ENCODE assay signal across 8 cellular contexts in the genomic region with DNA sequence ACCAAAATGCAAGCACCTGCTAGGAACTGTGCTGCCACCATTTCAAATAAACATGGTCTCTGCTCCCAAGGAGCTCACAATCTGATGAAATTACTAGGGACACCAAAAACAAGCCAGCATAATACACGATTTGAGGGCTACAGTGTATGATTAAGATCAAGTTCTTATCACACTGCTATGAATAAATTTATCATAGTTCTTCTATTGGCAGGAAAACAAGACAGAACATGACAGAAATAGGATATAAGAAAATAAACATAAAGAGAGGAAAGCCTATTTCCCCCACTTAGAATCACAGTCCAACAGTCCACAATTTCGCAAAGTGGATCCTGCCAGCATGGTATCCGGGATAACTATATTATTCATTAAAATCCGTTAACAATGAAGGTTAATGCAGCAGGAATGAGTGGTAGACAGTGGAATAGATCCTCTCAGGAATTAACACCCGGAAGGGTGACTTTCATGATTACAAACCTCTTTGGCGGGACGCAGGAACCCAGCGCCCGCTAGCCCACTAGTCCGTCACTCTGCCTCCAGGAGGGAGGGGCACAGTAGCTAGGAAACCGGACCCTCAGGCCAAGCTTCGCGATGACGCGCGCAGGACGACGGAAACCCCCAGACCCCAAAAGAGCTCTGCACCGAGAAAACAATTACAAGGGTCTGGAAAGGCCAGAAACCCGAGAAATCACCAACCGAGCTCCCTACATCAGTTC. TPM values are rescaled to one million over a fixed set of nuclear protein-coding genes. Genes with fewer than 3 reads are reported as not detected.
DNase-seq lines count a peak whose midpoint lies in the region; ATAC-seq and TF ChIP-seq lines count a peak whose summit lies in the region.

No MANE protein-coding gene starts in this region.

- no peak for TF ChIP-seq POLR2A in sigmoid colon (IDR thresholded peaks at IDR 0.05)

- CTCF ChIA-PET in HEK293 (lab: Yijun Ruan, JAX), result interaction anchor here (0.6 to 1.6 kb wide), 3 partner anchors 8 to 46 kb away, joined by 3 to 6 read pairs (median 5); a partner anchor contains a TSS

- H3K27me3 Mint-ChIP-seq in activated naive CD8-positive, alpha-beta T cell treated with anti-CD3 and anti-CD28 coated beads, Interleukin-2, amount 50 U/mL, for 24 hours, result no peaks in the 10 kb centered on the region

- H3K27ac Mint-ChIP-seq in activated naive CD8-positive, alpha-beta T cell treated with anti-CD3 and anti-CD28 coated beads, Interleukin-2, amount 50 U/mL, for 24 hours, result peak overlapping the region; percentile 91

- DNase-seq in activated CD4-positive, CD25-positive, alpha-beta regulatory T cell treated with anti-CD3 and anti-CD28 coated beads, Interleukin-2, amount 50 U/mL, for 72 hours, result no peak
- DNase-seq in MG63 (no peak), iPS DF 19.7 (ENCODE audit: low read depth, low spot score) (peak; percentile 40), sigmoid colon (no peak), NCI-H2029 treated with DMSO at 0.1 percent for 48 hours (lab: John Stamatoyannopoulos, UW) (no peak)
- no peak for DNase-seq in activated naive CD8-positive, alpha-beta T cell treated with anti-CD3 and anti-CD28 coated beads, Interleukin-2, amount 50 U/mL, for 24 hours

- H3K4me3 Mint-ChIP-seq in activated naive CD8-positive, alpha-beta T cell treated with anti-CD3 and anti-CD28 coated beads, Interleukin-2, amount 50 U/mL, for 24 hours, result peak overlapping the region; percentile 98

- H3K4me1 ChIP-seq in HEK293 (ENCODE audit: control insufficient read depth, insufficient read depth, low read length) (no peaks in the 10 kb centered on the region), sigmoid colon (peaks cover 0 to 23% (median 18%) of the 10 kb centered on the region in 4 donors)

- ATAC-seq in activated CD4-positive, CD25-positive, alpha-beta regulatory T cell treated with anti-CD3 and anti-CD28 coated beads, Interleukin-2, amount 50 U/mL, for 24 hours, result peak; percentile 1
- peak; percentile 29 for ATAC-seq in activated naive CD8-positive, alpha-beta T cell treated with anti-CD3 and anti-CD28 coated beads, Interleukin-2, amount 50 U/mL, for 24 hours

- no peak for TF ChIP-seq EP300 in sigmoid colon (IDR thresholded peaks at IDR 0.05)

- peaks cover 28% of the 10 kb centered on the region for H3K36me3 Mint-ChIP-seq in activated naive CD8-positive, alpha-beta T cell treated with anti-CD3 and anti-CD28 coated beads, Interleukin-2, amount 50 U/mL, for 24 hours (ENCODE audit: low read depth)

- TF ChIP-seq CTCF in HEK293 (tag by site-specific recombination; IDR thresholded peaks at IDR 0.05) (no peak), sigmoid colon (IDR thresholded peaks at IDR 0.05) (no peak)

- H3K9me3 ChIP-seq in HEK293 (ENCODE audit: control insufficient read depth, insufficient read depth, low read depth, low read length) (no peaks in the 10 kb centered on the region), MG63 (no peaks in the 10 kb centered on the region), sigmoid colon (no peaks in the 10 kb centered on the region)

- peaks cover 57% of the 10 kb centered on the region for H3K4me1 Mint-ChIP-seq in activated naive CD8-positive, alpha-beta T cell treated with anti-CD3 and anti-CD28 coated beads, Interleukin-2, amount 50 U/mL, for 24 hours

- intact Hi-C loops in sigmoid colon (cut with DNase I), result no loop called here

- H3K27me3 ChIP-seq in MG63 (no peaks in the 10 kb centered on the region), sigmoid colon (no peaks in the 10 kb centered on the region)

- H3K4me3 ChIP-seq in HEK293 (ENCODE audit: low read depth, low read length) (peak overlapping the region; percentile 93), MG63 (peak overlapping the region; percentile 85), sigmoid colon (peak overlapping the region; percentile 58 to 93 (median 76))

- H3K36me3 ChIP-seq in HEK293 (ENCODE audit: control insufficient read depth in 2 of 2, insufficient read depth in 1 of 2, low read length in 2 of 2) (peaks cover 0 to 13% of the 10 kb centered on the region in 2 experiments; a peak in 1 of 3 replicates), MG63 (peaks cover 7% of the 10 kb centered on the region), sigmoid colon (peaks cover 0 to 3% (median 0%) of the 10 kb centered on the region in 4 donors)

- H3K9me3 Mint-ChIP-seq in activated naive CD8-positive, alpha-beta T cell treated with anti-CD3 and anti-CD28 coated beads, Interleukin-2, amount 50 U/mL, for 24 hours, result peaks cover 4% of the 10 kb centered on the region

- WGBS in sigmoid colon, 2 donors, result 0 to 1% methylated on average over 21 of the region's 21 CpGs

- peak overlapping the region; percentile 86 for H3K27ac ChIP-seq in HEK293 (ENCODE audit: extremely low read depth, low read depth, low read length)
- peak overlapping the region; percentile 87 to 91 (median 89) for H3K27ac ChIP-seq in sigmoid colon

- POLR2A ChIA-PET in HEK293 (lab: Yijun Ruan, JAX), result interaction anchor here (0.5 to 2.2 kb wide), 16 partner anchors 20 to 1322 kb away, joined by 3 to 19 read pairs (median 4); a partner anchor contains a TSS

TF ChIP-seq in HEK293, 187 proteins besides CTCF, POLR2A, EP300 and RAD21 (continues in another document):
- TF ChIP-seq ZNF426 (tag by site-specific recombination; IDR thresholded peaks at IDR 0.05), result no peak
- TF ChIP-seq ZNF830 (tag by site-specific recombination; IDR thresholded peaks at IDR 0.05; ENCODE audit: low read depth), result no peak
- TF ChIP-seq REPIN1 (tag by site-specific recombination; IDR thresholded peaks at IDR 0.05; ENCODE audit: low read depth), result 0 out of 2 replicates have a peak, but pooled peaks have one; percentile 31
- TF ChIP-seq, protein P1, sequence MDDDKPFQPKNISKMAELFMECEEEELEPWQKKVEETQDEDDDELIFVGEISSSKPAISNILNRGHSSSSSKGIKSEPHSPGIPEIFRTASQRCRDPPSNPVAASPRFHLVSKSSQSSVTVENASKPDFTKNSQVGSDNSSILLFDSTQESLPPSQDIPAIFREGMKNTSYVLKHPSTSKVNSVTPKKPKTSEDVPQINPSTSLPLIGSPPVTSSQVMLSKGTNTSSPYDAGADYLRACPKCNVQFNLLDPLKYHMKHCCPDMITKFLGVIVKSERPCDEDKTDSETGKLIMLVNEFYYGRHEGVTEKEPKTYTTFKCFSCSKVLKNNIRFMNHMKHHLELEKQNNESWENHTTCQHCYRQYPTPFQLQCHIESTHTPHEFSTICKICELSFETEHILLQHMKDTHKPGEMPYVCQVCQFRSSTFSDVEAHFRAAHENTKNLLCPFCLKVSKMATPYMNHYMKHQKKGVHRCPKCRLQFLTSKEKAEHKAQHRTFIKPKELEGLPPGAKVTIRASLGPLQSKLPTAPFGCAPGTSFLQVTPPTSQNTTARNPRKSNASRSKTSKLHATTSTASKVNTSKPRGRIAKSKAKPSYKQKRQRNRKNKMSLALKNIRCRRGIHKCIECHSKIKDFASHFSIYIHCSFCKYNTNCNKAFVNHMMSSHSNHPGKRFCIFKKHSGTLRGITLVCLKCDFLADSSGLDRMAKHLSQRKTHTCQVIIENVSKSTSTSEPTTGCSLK (tag by site-specific recombination; IDR thresholded peaks at IDR 0.05), result no peak
- TF ChIP-seq ZBTB17 (tag by site-specific recombination; IDR thresholded peaks at IDR 0.05), result 0 out of 2 replicates have a peak, but pooled peaks have one; percentile 59
- TF ChIP-seq, protein P2, sequence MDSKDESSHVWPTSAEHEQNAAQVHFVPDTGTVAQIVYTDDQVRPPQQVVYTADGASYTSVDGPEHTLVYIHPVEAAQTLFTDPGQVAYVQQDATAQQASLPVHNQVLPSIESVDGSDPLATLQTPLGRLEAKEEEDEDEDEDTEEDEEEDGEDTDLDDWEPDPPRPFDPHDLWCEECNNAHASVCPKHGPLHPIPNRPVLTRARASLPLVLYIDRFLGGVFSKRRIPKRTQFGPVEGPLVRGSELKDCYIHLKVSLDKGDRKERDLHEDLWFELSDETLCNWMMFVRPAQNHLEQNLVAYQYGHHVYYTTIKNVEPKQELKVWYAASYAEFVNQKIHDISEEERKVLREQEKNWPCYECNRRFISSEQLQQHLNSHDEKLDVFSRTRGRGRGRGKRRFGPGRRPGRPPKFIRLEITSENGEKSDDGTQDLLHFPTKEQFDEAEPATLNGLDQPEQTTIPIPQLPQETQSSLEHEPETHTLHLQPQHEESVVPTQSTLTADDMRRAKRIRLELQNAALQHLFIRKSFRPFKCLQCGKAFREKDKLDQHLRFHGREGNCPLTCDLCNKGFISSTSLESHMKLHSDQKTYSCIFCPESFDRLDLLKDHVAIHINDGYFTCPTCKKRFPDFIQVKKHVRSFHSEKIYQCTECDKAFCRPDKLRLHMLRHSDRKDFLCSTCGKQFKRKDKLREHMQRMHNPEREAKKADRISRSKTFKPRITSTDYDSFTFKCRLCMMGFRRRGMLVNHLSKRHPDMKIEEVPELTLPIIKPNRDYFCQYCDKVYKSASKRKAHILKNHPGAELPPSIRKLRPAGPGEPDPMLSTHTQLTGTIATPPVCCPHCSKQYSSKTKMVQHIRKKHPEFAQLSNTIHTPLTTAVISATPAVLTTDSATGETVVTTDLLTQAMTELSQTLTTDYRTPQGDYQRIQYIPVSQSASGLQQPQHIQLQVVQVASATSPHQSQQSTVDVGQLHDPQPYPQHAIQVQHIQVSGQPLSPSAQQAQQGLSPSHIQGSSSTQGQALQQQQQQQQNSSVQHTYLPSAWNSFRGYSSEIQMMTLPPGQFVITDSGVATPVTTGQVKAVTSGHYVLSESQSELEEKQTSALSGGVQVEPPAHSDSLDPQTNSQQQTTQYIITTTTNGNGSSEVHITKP (tag by site-specific recombination; IDR thresholded peaks at IDR 0.05), result peak; percentile 97
- no peak for TF ChIP-seq GLIS2 (tag by site-specific recombination; IDR thresholded peaks at IDR 0.05)
- TF ChIP-seq ZNF610 (tag by site-specific recombination; IDR thresholded peaks at IDR 0.05; ENCODE audit: borderline replicate concordance), result no peak
- no peak for TF ChIP-seq ZNF341 (tag by site-specific recombination; IDR thresholded peaks at IDR 0.05; ENCODE audit: low read depth)
- TF ChIP-seq ZNF629 (tag by site-specific recombination; IDR thresholded peaks at IDR 0.05), result 0 out of 2 replicates have a peak, but pooled peaks have one; percentile 23
- no peak for TF ChIP-seq ZNF274 (IDR thresholded peaks at IDR 0.05; ENCODE audit: low read length)
- no peak for TF ChIP-seq ZNF274 (tag by site-specific recombination; IDR thresholded peaks at IDR 0.05; ENCODE audit: borderline replicate concordance)
- 0 out of 2 replicates have a peak, but pooled peaks have one; percentile 16 for TF ChIP-seq OSR2 (tag by site-specific recombination; IDR thresholded peaks at IDR 0.05)

RNA-seq across cellular contexts. Expression of a gene that starts 0.7 kb away (rescaled TPM):
- total RNA-seq in MG63 (2014; rRNA removed; shearing (Covaris generic); ENCODE audit: low replicate concordance), result 3.4 and 9.9 TPM in 2 replicates
- total RNA-seq in sigmoid colon, result 10 to 100 TPM; 24.4 to 39.2 (median 33.8) TPM
- polyA plus RNA-seq in sigmoid colon, result 10 to 100 TPM in 1 of 3 donors, 1 to 10 TPM in 2; 9.5 to 13.3 (median 9.6) TPM

RNA-seq across cellular contexts. Expression of a gene that starts 0.8 kb away (rescaled TPM):
- total RNA-seq in MG63 (2014; rRNA removed; shearing (Covaris generic); ENCODE audit: low replicate concordance), result 1.5 and 1.8 TPM in 2 replicates
- 1 to 10 TPM; 4.2 to 6.9 (median 6.3) TPM for total RNA-seq in sigmoid colon
- 1 to 10 TPM; 3.6 to 6.4 (median 4.2) TPM for polyA plus RNA-seq in sigmoid colon

RNA-seq across cellular contexts. Expression of a gene that starts 46.1 kb away (rescaled TPM):
- total RNA-seq in MG63 (2014; rRNA removed; shearing (Covaris generic); ENCODE audit: low replicate concordance), result 0.82 and 1.7 TPM in 2 replicates
- total RNA-seq in sigmoid colon, result 10 to 100 TPM; 11.8 to 20.7 (median 17.9) TPM
- polyA plus RNA-seq in sigmoid colon, result 1 to 10 TPM; 2.8 to 7.1 (median 4.2) TPM
